15 cellular contexts compared by ENCODE assay signal in genomic region chr15:31953573-31953972, GRCh38.
"Had no signal": no experiment of that assay in that cellular context is flagged by ENCODE, and none has a peak within 500 bp of the region (broad histone marks: within the 10 kb centered on the region; RNA-seq: fewer than 3 reads in every experiment).

No MANE protein-coding gene starts in this region.

- H3K9me3 ChIP-seq: pancreas, vagina had no signal

- H3K36me3 ChIP-seq: pancreas, tibial artery, vagina had no signal

- H3K27ac ChIP-seq: foreskin keratinocyte, pancreas, tibial artery, vagina had no signal

- H3K27me3 ChIP-seq: foreskin keratinocyte, pancreas, tibial artery, vagina had no signal

- H3K36me3 Mint-ChIP-seq: activated CD4-positive, alpha-beta memory T cell treated with anti-CD3 and anti-CD28 coated beads for 36 hours; activated naive CD4-positive, alpha-beta T cell treated with anti-CD3 and anti-CD28 coated beads, Interleukin-2, amount 50 U/mL, for 72 hours had no signal

- FAIRE-seq: endometrium, islet of Langerhans, pancreas had no signal

- ATAC-seq: activated naive CD4-positive, alpha-beta T cell treated with anti-CD3 and anti-CD28 coated beads, Interleukin-2, amount 50 U/mL, for 72 hours; activated T-cell treated with anti-CD3 and anti-CD28 coated beads, Interleukin-2, amount 50 U/mL, for 4 hours; foreskin keratinocyte; left lobe of liver; pancreas had no signal

- H3K4me1 ChIP-seq: foreskin keratinocyte, pancreas, tibial artery, vagina had no signal

- DNase-seq: activated CD4-positive, alpha-beta memory T cell treated with anti-CD3 and anti-CD28 coated beads for 36 hours; activated effector memory CD4-positive, alpha-beta T cell treated with anti-CD3 and anti-CD28 coated beads, Interleukin-2, amount 50 U/mL, for 16 hours; activated T-cell treated with anti-CD3 and anti-CD28 coated beads, Interleukin-2, amount 50 U/mL, for 4 hours; amniotic stem cell; foreskin keratinocyte; mammary epithelial cell; pancreas; stimulated activated CD4-positive, alpha-beta T cell treated with anti-CD3 and anti-CD28 coated beads, Interleukin-15, amount 100 ng/mL, for 24 hours; stimulated activated CD4-positive, alpha-beta T cell treated with anti-CD3 and anti-CD28 coated beads, Interleukin-4, amount 100 ng/mL, for 24 hours; tibial artery had no signal

- H3K4me3 Mint-ChIP-seq: activated CD4-positive, alpha-beta memory T cell treated with anti-CD3 and anti-CD28 coated beads for 36 hours; activated T-cell treated with anti-CD3 and anti-CD28 coated beads, Interleukin-2, amount 50 U/mL, for 4 hours had no signal

- H3K4me3 ChIP-seq: pancreas, tibial artery, vagina had no signal

- H3K27ac Mint-ChIP-seq: activated CD4-positive, alpha-beta memory T cell treated with anti-CD3 and anti-CD28 coated beads for 36 hours; activated naive CD4-positive, alpha-beta T cell treated with anti-CD3 and anti-CD28 coated beads, Interleukin-2, amount 50 U/mL, for 72 hours had no signal
